Comparison of ENCODE assay signal across 10 cellular contexts in the genomic region with DNA sequence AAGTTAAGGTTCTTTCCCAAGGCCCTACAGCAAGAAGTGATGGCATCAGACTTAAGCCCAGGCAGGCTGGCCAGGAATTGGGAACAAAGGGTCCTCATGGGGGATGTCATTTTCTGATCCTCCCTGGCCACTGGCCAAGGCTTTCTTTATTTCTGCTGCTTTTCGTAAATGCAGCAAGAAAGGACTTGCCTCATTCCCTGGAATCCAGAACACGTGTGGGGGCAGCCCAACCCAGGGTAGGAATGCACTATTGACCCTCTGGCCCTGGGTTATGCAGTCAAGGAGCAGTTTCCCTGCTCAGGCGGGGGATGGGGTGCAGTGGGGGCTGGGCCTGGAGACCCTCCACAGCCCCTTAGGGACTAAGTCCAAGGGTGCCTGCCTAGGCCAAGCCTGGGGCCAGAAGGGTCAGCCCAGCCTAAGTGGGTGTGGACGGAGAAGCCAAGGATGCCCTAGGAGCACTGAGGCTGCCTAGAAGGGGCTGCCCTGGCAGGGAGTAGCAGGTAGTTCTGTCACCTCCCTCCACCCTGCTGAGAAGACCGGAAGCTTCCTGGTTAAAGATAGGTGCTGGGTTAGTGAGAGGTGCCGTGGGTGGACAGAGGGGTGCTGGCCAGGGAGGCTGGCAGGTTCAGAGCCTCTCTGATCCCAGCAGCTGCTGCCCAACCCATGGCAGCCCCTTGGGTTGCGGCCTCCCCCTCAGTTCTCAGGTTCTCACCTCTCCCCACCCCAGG.
DNase-seq lines count a peak whose midpoint lies in the region; FAIRE-seq and TF ChIP-seq lines count a peak whose summit lies in the region.
"Had no signal": no experiment of that assay in that cellular context is flagged by ENCODE, and none has a peak within 500 bp of the region (broad histone marks: within the 10 kb centered on the region; RNA-seq: fewer than 3 reads in every experiment).

No MANE protein-coding gene starts in this region.

- peak overlapping the region; percentile 90 for H3K27ac ChIP-seq in RWPE1
- H3K27ac ChIP-seq in fibroblast of lung (ENCODE audit: insufficient read depth, low read length): peak overlapping the region; percentile 89
- H3K27ac ChIP-seq in parathyroid adenoma: peak overlapping the region; percentile 26
- peak overlapping the region in 1 of 2 donors; percentile 69 for H3K27ac ChIP-seq in small intestine (ENCODE audit: low read depth in 1 of 2, low read length in 1 of 2)

- H3K36me3 ChIP-seq in fibroblast of lung (ENCODE audit: control insufficient read depth, insufficient read depth, low read length): no peaks in the 10 kb centered on the region
- no peaks in the 10 kb centered on the region for H3K36me3 ChIP-seq in parathyroid adenoma (ENCODE audit: control insufficient read depth, insufficient read depth, low read length)
- H3K36me3 ChIP-seq in small intestine (ENCODE audit: control insufficient read depth in 2 of 2, insufficient read depth in 2 of 2, low read length in 2 of 2): no peaks in the 10 kb centered on the region

- DNase-seq in AG09309 (ENCODE audit: low read depth) (no peak), RWPE1 (ENCODE audit: low spot score) (peak; percentile 96), fibroblast of lung (ENCODE audit: low read depth in 2 of 2) (peak; percentile 60 to 63), frontal cortex (ENCODE audit: low spot score in 2 of 2) (no peak), small intestine (no peak), ACHN (no peak)
- DNase-seq in activated effector memory CD4-positive, alpha-beta T cell treated with Interleukin-2 at 50 U/mL for 16 hours: no peak
- DNase-seq: MV-4-11 had no signal

- CTCF ChIA-PET in RWPE1 (lab: Yijun Ruan, JAX): interaction anchor here (1.3 kb wide), 1 partner anchor 10 kb away, joined by 10 read pairs; no protein-coding TSS in a partner anchor

- in situ Hi-C loops in ACHN (cut with HindIII; ENCODE audit: low pct_ligation_motif_present, low pct_unique_long_range_greater_than_20kb, low sequenced_read_pairs): no loop called here

- H2AFZ ChIP-seq in fibroblast of lung (ENCODE audit: low read length) (no peak overlapping the region), parathyroid adenoma (no peak overlapping the region)

- POLR2A ChIA-PET in RWPE1 (lab: Yijun Ruan, JAX; ENCODE audit: low non-redundant PET): interaction anchor here (0.6 to 0.9 kb wide), 2 partner anchors 9 to 307 kb away, joined by 3 to 4 read pairs; no protein-coding TSS in a partner anchor

- H3K27me3 ChIP-seq in fibroblast of lung (ENCODE audit: control insufficient read depth, insufficient read depth, low read length) (no peaks in the 10 kb centered on the region), parathyroid adenoma (ENCODE audit: control insufficient read depth, insufficient read depth, low read length) (no peaks in the 10 kb centered on the region), small intestine (ENCODE audit: control insufficient read depth in 2 of 2, insufficient read depth in 2 of 2, low read length in 2 of 2) (no peaks in the 10 kb centered on the region)

- H3K4me2 ChIP-seq in fibroblast of lung (ENCODE audit: extremely low read depth, insufficient read depth, low read length) (peak overlapping the region; percentile 73), parathyroid adenoma (ENCODE audit: low read length) (no peak overlapping the region)

- no peak for FAIRE-seq in frontal cortex (lab: Jason Lieb, UNC)
- no peak for FAIRE-seq in small intestine (lab: Jason Lieb, UNC)
- FAIRE-seq: RCC 7860 had no signal

- H3K79me2 ChIP-seq in fibroblast of lung (ENCODE audit: control insufficient read depth, insufficient read depth, low read length): no peaks in the 10 kb centered on the region
- peaks cover 3% of the 10 kb centered on the region for H3K79me2 ChIP-seq in parathyroid adenoma

- H3K4me1 ChIP-seq in fibroblast of lung (ENCODE audit: control insufficient read depth, extremely low read depth, insufficient read depth, low read length) (peaks cover 8% of the 10 kb centered on the region), parathyroid adenoma (no peaks in the 10 kb centered on the region), small intestine (ENCODE audit: control insufficient read depth in 2 of 2, insufficient read depth in 1 of 2, low read depth in 1 of 2, low read length in 1 of 2) (no peaks in the 10 kb centered on the region)

- TF ChIP-seq CTCF in AG09309 (IDR thresholded peaks at IDR 0.05; ENCODE audit: control insufficient read depth, insufficient read depth, low read depth, low read length, missing control alignments) (no peak), RWPE1 (conservative IDR thresholded peaks at IDR 0.05; ENCODE audit: low read depth) (no peak), fibroblast of lung (conservative IDR thresholded peaks at IDR 0.05 in 1 of 2, IDR thresholded peaks at IDR 0.05 in 1 of 2; ENCODE audit: low read depth in 1 of 2, low read length in 2 of 2) (no peak), parathyroid adenoma (IDR thresholded peaks at IDR 0.05) (no peak)

- peak overlapping the region; percentile 48 for H3K9ac ChIP-seq in fibroblast of lung (ENCODE audit: insufficient read depth, low read length)
- H3K9ac ChIP-seq in parathyroid adenoma: no peak overlapping the region

- WGBS in small intestine, 3 donors: 67 to 85% (median 85%) methylated on average over 7 of the region's 7 CpGs

- H3K4me3 ChIP-seq in AG09309 (ENCODE audit: control insufficient read depth, low read depth, low read length) (peak overlapping the region; percentile 56), fibroblast of lung (replicated peaks in 1 of 4; ENCODE audit: control extremely low read depth in 1 of 4, insufficient read depth in 1 of 4, low read depth in 3 of 4, low read length in 4 of 4) (peak overlapping the region in 2 of 4 experiments; percentile 6 to 72), parathyroid adenoma (ENCODE audit: low read depth, low read length) (no peak overlapping the region), small intestine (ENCODE audit: low read depth in 1 of 2, low read length in 2 of 2) (no peak overlapping the region)

- H4K20me1 ChIP-seq in fibroblast of lung (ENCODE audit: control insufficient read depth, extremely low read depth, insufficient read depth, low read length): no peaks in the 10 kb centered on the region

- H3K9me3 ChIP-seq in fibroblast of lung (ENCODE audit: control insufficient read depth, insufficient read depth, low read depth, low read length) (no peaks in the 10 kb centered on the region), parathyroid adenoma (ENCODE audit: control insufficient read depth, low read length) (no peaks in the 10 kb centered on the region), small intestine (ENCODE audit: control insufficient read depth, low read depth) (no peaks in the 10 kb centered on the region)

Comparison
In these comparisons a context has a peak if more than half of its experiments do, and no peak if none do; other contexts are left out.
1. DNase-seq: peak in RWPE1 (single experiment) and fibroblast of lung (2 of 2); none in AG09309 (single experiment), frontal cortex (0 of 2), activated effector memory CD4-positive, alpha-beta T cell treated with Interleukin-2 at 50 U/mL for 16 hours (single experiment), small intestine (single experiment) and ACHN (single experiment).